Comparison of ENCODE assay signal across 8 cellular contexts in genomic region chr1:218339267-218339831, GRCh38. TPM values are rescaled to one million over a fixed set of nuclear protein-coding genes. Genes with fewer than 3 reads are reported as not detected.
DNase-seq lines count a peak whose midpoint lies in the region; ATAC-seq, FAIRE-seq and TF ChIP-seq lines count a peak whose summit lies in the region.

No MANE protein-coding gene starts in this region.

- H3K4me3 ChIP-seq in upper lobe of right lung, result no peak overlapping the region

- peak; percentile 80 for ATAC-seq in HG03354 (IDR thresholded peaks at IDR 0.05; ENCODE audit: poor library complexity, severe bottlenecking, unreplicated experiment)
- peak; percentile 41 for ATAC-seq in upper lobe of right lung

- no peaks in the 10 kb centered on the region for H3K9me3 ChIP-seq in upper lobe of right lung

- CTCF ChIA-PET in RWPE1 (lab: Yijun Ruan, JAX), result interaction anchor here (0.6 to 1.0 kb wide), 5 partner anchors 9 to 1046 kb away, joined by 3 to 5 read pairs (median 4); no protein-coding TSS in a partner anchor

- no peaks in the 10 kb centered on the region for H3K36me3 ChIP-seq in upper lobe of right lung

- DNase-seq in AG08395 (ENCODE audit: low spot score) (peak; percentile 41), GM18507 (ENCODE audit: extremely low spot score, insufficient read length, low read depth) (no peak), RWPE1 (ENCODE audit: low spot score) (no peak), foreskin melanocyte (peak; percentile 28), upper lobe of right lung (no peak), GM19238 (ENCODE audit: insufficient read length, low spot score) (no peak), D341Med (ENCODE audit: low spot score) (no peak)

- POLR2A ChIA-PET in RWPE1 (lab: Yijun Ruan, JAX; ENCODE audit: low non-redundant PET), result no interaction called here

- no peak overlapping the region for H3K27ac ChIP-seq in RWPE1
- H3K27ac ChIP-seq in upper lobe of right lung, result no peak overlapping the region

- intact Hi-C loops in upper lobe of right lung (cut with DNase I), result loop anchor here (10.0 kb wide), 1 partner anchor 845 kb away; no protein-coding TSS in a partner anchor

- TF ChIP-seq CTCF in RWPE1 (conservative IDR thresholded peaks at IDR 0.05; ENCODE audit: low read depth) (peak; percentile 81), upper lobe of right lung (IDR thresholded peaks at IDR 0.05) (peak; percentile 79)

- FAIRE-seq in GM18507 (lab: Jason Lieb, UNC), result peak; percentile 79

- no peaks in the 10 kb centered on the region for H3K4me1 ChIP-seq in upper lobe of right lung

- no peaks in the 10 kb centered on the region for H3K27me3 ChIP-seq in upper lobe of right lung

RNA-seq across cellular contexts. Expression of gene TGFB2, which starts 5.8 kb away (rescaled TPM):
- total RNA-seq in upper lobe of right lung, result 19.8 TPM

RNA-seq across cellular contexts. Expression of gene RRP15, which starts 54.3 kb away (rescaled TPM):
- 16.9 TPM for total RNA-seq in upper lobe of right lung

Comparison
In these comparisons a context has a peak if more than half of its experiments do, and no peak if none do; other contexts are left out.
1. DNase-seq: peak in AG08395 (single experiment) and foreskin melanocyte (single experiment); none in GM18507 (single experiment), RWPE1 (single experiment), upper lobe of right lung (single experiment), GM19238 (single experiment) and D341Med (single experiment).